ENCODE assay signal across 15 cellular contexts in the genomic region with DNA sequence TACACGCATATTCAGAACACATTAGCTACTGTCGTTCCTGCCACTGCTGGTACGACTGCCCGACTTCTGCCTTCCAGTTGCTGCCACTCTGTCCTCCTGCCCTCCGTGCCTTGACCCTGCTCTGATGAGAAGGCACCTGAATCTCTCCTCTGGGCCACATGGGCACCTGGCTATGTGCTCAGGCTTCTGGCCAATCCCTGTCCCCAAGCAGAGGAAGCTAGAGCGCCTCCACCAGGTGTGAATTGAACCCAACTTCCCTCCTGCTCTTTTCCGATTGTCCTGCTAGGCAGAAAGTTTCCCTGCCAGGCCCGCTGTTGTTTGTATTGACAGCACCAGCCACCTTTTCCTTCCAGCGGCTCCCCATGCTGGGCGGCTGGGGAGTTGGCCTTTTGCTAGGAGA.
DNase-seq lines count a peak whose midpoint lies in the region; ATAC-seq, FAIRE-seq and TF ChIP-seq lines count a peak whose summit lies in the region.
"Had no signal": no experiment of that assay in that cellular context is flagged by ENCODE, and none has a peak within 500 bp of the region (broad histone marks: within the 10 kb centered on the region; RNA-seq: fewer than 3 reads in every experiment).

No MANE protein-coding gene starts in this region.

- no peak overlapping the region for H2BK20ac ChIP-seq in H1 (ENCODE audit: low read length)

- intact Hi-C loops in HCT116 (cut with micrococcal nuclease) (no loop called here), lower lobe of right lung (cut with DNase I) (no loop called here)

- H4K20me1 ChIP-seq in HCT116 (ENCODE audit: insufficient read depth) (no peaks in the 10 kb centered on the region), H1 (replicated peaks in 1 of 2; ENCODE audit: control insufficient read depth in 1 of 2, insufficient read depth in 2 of 2, low read length in 2 of 2) (no peaks in the 10 kb centered on the region)
- H4K20me1 ChIP-seq: BLaER1 treated with 17β-estradiol and CSF1 and Interleukin-3, amounts not matched to agents 10 nM and 100 nM had no signal

- H3K9me2 ChIP-seq in HCT116 (ENCODE audit: insufficient read depth) = no peaks in the 10 kb centered on the region

- TF ChIP-seq POLR2A in GM12892 (IDR thresholded peaks at IDR 0.05; ENCODE audit: low read depth, low read length) (no peak), HCT116 (IDR thresholded peaks at IDR 0.05; ENCODE audit: borderline replicate concordance, extremely low read depth, insufficient read depth, insufficient read length) (no peak), H1 (IDR thresholded peaks at IDR 0.05; ENCODE audit: control extremely low read depth in 1 of 2, low read depth in 2 of 2, low read length in 2 of 2) (no peak)

- DNase-seq in GM12892 (ENCODE audit: insufficient read length) = no peak
- no peak for DNase-seq in HCT116 (ENCODE audit: low read depth, low spot score)
- DNase-seq in H1 (ENCODE audit: low read depth in 1 of 2, low spot score in 2 of 2) = peak in 1 of 2 experiments; percentile 59
- DNase-seq in lower lobe of right lung = peak; percentile 27
- no peak for DNase-seq in DMS53 treated with DMSO at 0.1 percent for 48 hours (lab: John Stamatoyannopoulos, UW; ENCODE audit: unreplicated experiment)
- no peak for DNase-seq in activated T-cell treated with anti-CD3 and anti-CD28 coated beads, Interleukin-2, amount 50 U/mL, for 48 hours
- DNase-seq in AG20443 (ENCODE audit: low spot score) = no peak
- DNase-seq: 8988T; CD4-positive, CD25-positive, alpha-beta regulatory T cell; DMS53; GM23248; HCEC 1CT had no signal

- H3K79me2 ChIP-seq in HCT116 (ENCODE audit: insufficient read depth, low read length) (no peaks in the 10 kb centered on the region), H1 (ENCODE audit: control insufficient read depth in 1 of 2, insufficient read depth in 2 of 2, low read length in 2 of 2) (no peaks in the 10 kb centered on the region)

- H2BK15ac ChIP-seq in H1 (ENCODE audit: low read length) = no peak overlapping the region

- H3K27me3 ChIP-seq in HCT116 (ENCODE audit: insufficient read depth, low read length) (no peaks in the 10 kb centered on the region), H1 (replicated peaks in 1 of 4; ENCODE audit: control insufficient read depth in 3 of 4, extremely low read depth in 1 of 4, insufficient read depth in 3 of 4, low read length in 3 of 4) (peaks cover 0 to 5% (median 0%) of the 10 kb centered on the region in 4 experiments; a peak in 3 of 7 replicates), lower lobe of right lung (ENCODE audit: low read depth) (no peaks in the 10 kb centered on the region)
- H3K27me3 ChIP-seq: BLaER1 treated with 17β-estradiol and CSF1 and Interleukin-3, amounts not matched to agents 10 nM and 100 nM had no signal

- H3K14ac ChIP-seq in H1 (ENCODE audit: insufficient read length) = no peak overlapping the region

- POLR2A ChIA-PET in HCT116 (lab: Charles Lee) = interaction anchor here (1.0 kb wide), 1 partner anchor 10 kb away, joined by 3 read pairs; no protein-coding TSS in a partner anchor
- POLR2A ChIA-PET in H1 (lab: Charles Lee; ENCODE audit: partially characterized antibody) = no interaction called here

- H4K91ac ChIP-seq in H1 (replicated peaks; ENCODE audit: insufficient read length, low read length) = no peak overlapping the region

- H3K79me1 ChIP-seq in H1 (ENCODE audit: low read depth, low read length) = no peaks in the 10 kb centered on the region

- H3K4me2 ChIP-seq in HCT116 (ENCODE audit: low read length) (no peak overlapping the region), H1 (ENCODE audit: insufficient read depth in 1 of 2, low read depth in 2 of 2, low read length in 2 of 2) (no peak overlapping the region)

- H2AFZ ChIP-seq in HCT116 (ENCODE audit: low read depth, low read length, poor library complexity, severe bottlenecking) (no peak overlapping the region), H1 (ENCODE audit: low read length) (no peak overlapping the region)
- H2AFZ ChIP-seq: GM23248 had no signal

- H2BK120ac ChIP-seq in H1 (replicated peaks; ENCODE audit: low read depth, low read length) = no peak overlapping the region

- H2BK12ac ChIP-seq in H1 (ENCODE audit: low read depth, low read length) = no peak overlapping the region

- peak; percentile 40 for FAIRE-seq in GM12892 (lab: Jason Lieb, UNC)
- FAIRE-seq in H1 (lab: Jason Lieb, UNC) = no peak
- FAIRE-seq: GM18507 had no signal

- no peaks in the 10 kb centered on the region for H3K36me3 ChIP-seq in HCT116 (ENCODE audit: control insufficient read depth in 1 of 2, insufficient read depth in 2 of 2, low read length in 2 of 2)
- H3K36me3 ChIP-seq in H1 (ENCODE audit: control insufficient read depth in 2 of 4, insufficient read depth in 4 of 4, low read length in 3 of 4) = no peaks in the 10 kb centered on the region
- no peaks in the 10 kb centered on the region for H3K36me3 ChIP-seq in lower lobe of right lung
- H3K36me3 ChIP-seq: BLaER1 treated with 17β-estradiol and CSF1 and Interleukin-3, amounts not matched to agents 10 nM and 100 nM had no signal

- H4K8ac ChIP-seq in H1 (ENCODE audit: extremely low read depth, insufficient read depth, low read length) = no peak overlapping the region

- 75% methylated on average over 10 of the region's 10 CpGs; no CpG with 5 or more reads in 1 of the 2 experiments for WGBS in H1 (ENCODE audit: extremely low coverage in 1 of 2, insufficient coverage in 1 of 2, insufficient read length in 1 of 2, insufficient replicate concordance in 2 of 2, low coverage in 1 of 2, low lambda C conversion rate in 2 of 2, missing lambda C conversion rate in 1 of 2), 2 experiments

- no peak overlapping the region for H3K23ac ChIP-seq in H1 (ENCODE audit: insufficient read length)

- no TSS peak for BruUV-seq in HCT116 (replicated peaks; lab: Mats Ljungman, UMichigan)

- TF ChIP-seq EP300 in H1 (IDR thresholded peaks at IDR 0.05; ENCODE audit: borderline replicate concordance in 1 of 2, low read depth in 2 of 2, low read length in 2 of 2) = no peak

- no peak overlapping the region for H3K18ac ChIP-seq in H1 (ENCODE audit: extremely low read depth, low read length)

- H4K5ac ChIP-seq in H1 (ENCODE audit: insufficient read length, low read depth, low read length) = no peak overlapping the region

- CTCF ChIA-PET in HCT116 (lab: Charles Lee) = no interaction called here
- CTCF ChIA-PET in H1 (lab: Charles Lee; ENCODE audit: partially characterized antibody) = interaction anchor here (0.8 to 13.5 kb wide), 23 partner anchors 8 to 254 kb away, joined by 3 to 155 read pairs (median 4); no protein-coding TSS in a partner anchor

- RAD21 ChIA-PET in HCT116 (lab: Charles Lee; ENCODE audit: low non-redundant PET in 1 of 2, low total read pairs in 2 of 2, uncharacterized antibody in 2 of 2, unreplicated experiment in 2 of 2) = no interaction called here

- no peak overlapping the region for H3K4me3 ChIP-seq in HCT116 (replicated peaks in 1 of 2; ENCODE audit: low read depth in 1 of 2, low read length in 2 of 2)
- no peak overlapping the region for H3K4me3 ChIP-seq in H1 (ENCODE audit: extremely low read depth in 1 of 4, insufficient read depth in 2 of 4, low read depth in 3 of 4, low read length in 4 of 4)
- H3K4me3 ChIP-seq in lower lobe of right lung = no peak overlapping the region
- H3K4me3 ChIP-seq: BLaER1 treated with 17β-estradiol and CSF1 and Interleukin-3, amounts not matched to agents 10 nM and 100 nM; GM23248 had no signal

- no peak overlapping the region for H3K56ac ChIP-seq in H1 (replicated peaks; ENCODE audit: insufficient read length, low read depth, low read length)

- no peaks in the 10 kb centered on the region for H3K23me2 ChIP-seq in H1 (ENCODE audit: low read depth, low read length)

- H3K27ac ChIP-seq in HCT116 (ENCODE audit: low read depth, low read length) (no peak overlapping the region), H1 (ENCODE audit: low read depth, low read length) (no peak overlapping the region), lower lobe of right lung (no peak overlapping the region)
- H3K27ac ChIP-seq: BLaER1 treated with 17β-estradiol and CSF1 and Interleukin-3, amounts not matched to agents 10 nM and 100 nM; GM23248 had no signal

- no peak for TF ChIP-seq RAD21 in HCT116 (IDR thresholded peaks at IDR 0.05; ENCODE audit: low read depth)
- TF ChIP-seq RAD21 in H1 (IDR thresholded peaks at IDR 0.05 in 1 of 2, conservative IDR thresholded peaks at IDR 0.05 in 1 of 2; ENCODE audit: low read depth in 2 of 2, low read length in 2 of 2) = peak in 1 of 2 experiments; percentile 52; a peak in 2 of 4 replicates

- H3K4me1 ChIP-seq in HCT116 (ENCODE audit: control insufficient read depth in 1 of 2, insufficient read depth in 2 of 2, low read length in 2 of 2) (peaks cover 4 to 6% of the 10 kb centered on the region in 2 experiments; a peak in 1 of 4 replicates), H1 (replicated peaks in 1 of 4; ENCODE audit: control insufficient read depth in 3 of 4, insufficient read depth in 4 of 4, low read length in 3 of 4) (peaks cover 0 to 2% (median 0%) of the 10 kb centered on the region in 4 experiments; a peak in 1 of 7 replicates), lower lobe of right lung (no peaks in the 10 kb centered on the region)

- ATAC-seq in HCT116 = peak; percentile 39; the same call in 1 of the 2 replicates
- ATAC-seq in lower lobe of right lung = no peak
- ATAC-seq in HG03097 (IDR thresholded peaks at IDR 0.05; ENCODE audit: low FRiP score, unreplicated experiment) = no peak

- peak in 1 of 3 experiments; percentile 36; a peak in 1 of 6 replicates for TF ChIP-seq CTCF in HCT116 (IDR thresholded peaks at IDR 0.05 in 2 of 3, conservative IDR thresholded peaks at IDR 0.05 in 1 of 3; ENCODE audit: borderline replicate concordance in 1 of 3, insufficient read depth in 1 of 3, low read depth in 2 of 3, low read length in 2 of 3)
- peak; percentile 50 to 63 (median 51) for TF ChIP-seq CTCF in H1 (IDR thresholded peaks at IDR 0.05; ENCODE audit: control extremely low read depth in 1 of 3, insufficient read depth in 1 of 3, low read depth in 1 of 3, low read length in 3 of 3)
- TF ChIP-seq CTCF in lower lobe of right lung (IDR thresholded peaks at IDR 0.05) = no peak

- H2AK5ac ChIP-seq in H1 (ENCODE audit: low read depth, low read length) = no peak overlapping the region

- no peak overlapping the region for H2BK5ac ChIP-seq in H1 (ENCODE audit: low read depth, low read length)

- H3K9ac ChIP-seq in HCT116 (ENCODE audit: low read length) (no peak overlapping the region), H1 (replicated peaks in 1 of 4; ENCODE audit: extremely low read depth in 1 of 4, low read depth in 3 of 4, low read length in 3 of 4) (no peak overlapping the region)
- H3K9ac ChIP-seq: BLaER1 treated with 17β-estradiol and CSF1 and Interleukin-3, amounts not matched to agents 10 nM and 100 nM; GM23248 had no signal

- no peaks in the 10 kb centered on the region for H3K9me3 ChIP-seq in HCT116 (ENCODE audit: control insufficient read depth in 1 of 2, insufficient read depth in 1 of 2, low read depth in 1 of 2, low read length in 2 of 2)
- H3K9me3 ChIP-seq in H1 (ENCODE audit: insufficient read depth in 2 of 2, low read depth in 1 of 2, low read length in 1 of 2) = no peaks in the 10 kb centered on the region
- no peaks in the 10 kb centered on the region for H3K9me3 ChIP-seq in lower lobe of right lung

- H3K4ac ChIP-seq in H1 (replicated peaks; ENCODE audit: insufficient read length, low read depth, low read length) = no peak overlapping the region

TF ChIP-seq in HCT116, 20 proteins besides CTCF, POLR2A, EP300 and RAD21:
- TF ChIP-seq CEBPB (IDR thresholded peaks at IDR 0.05; ENCODE audit: low read depth) = no peak
